8 cellular contexts compared by ENCODE assay signal in genomic region chr1:8397511-8397910, GRCh38.
A peak's percentile ranks its signal among the peaks of the same experiment; 100 is the strongest.
DNase-seq lines count a peak whose midpoint lies in the region; ATAC-seq and TF ChIP-seq lines count a peak whose summit lies in the region.

No MANE protein-coding gene starts in this region.

- TF ChIP-seq CTCF in psoas muscle (IDR thresholded peaks at IDR 0.05), result no peak

- intact Hi-C loops in psoas muscle (cut with DNase I), result no loop called here

- peaks cover 76% of the 10 kb centered on the region for H3K4me1 ChIP-seq in psoas muscle

- H3K27me3 ChIP-seq in psoas muscle (ENCODE audit: insufficient read depth in 3 of 3, low read length in 2 of 3), result no peaks in the 10 kb centered on the region

- peaks cover 0 to 10% of the 10 kb centered on the region in 2 donors for H3K36me3 ChIP-seq in psoas muscle (ENCODE audit: insufficient read depth in 1 of 2, low read depth in 1 of 2)

- peak; percentile 69 for ATAC-seq in GM19395 (IDR thresholded peaks at IDR 0.05; ENCODE audit: unreplicated experiment)
- peak in 2 of 4 donors; percentile 22 to 29 for ATAC-seq in psoas muscle

- peak; percentile 37 for DNase-seq in AG08395 (ENCODE audit: low spot score)
- DNase-seq in MV-4-11 (lab: John Stamatoyannopoulos, UW), result peak; percentile 77
- DNase-seq in dermis blood vessel endothelial cell, result peak; percentile 68
- no peak for DNase-seq in psoas muscle
- DNase-seq in DMS79 (lab: John Stamatoyannopoulos, UW), result no peak
- no peak for DNase-seq in HPDE6-E6E7 (ENCODE audit: extremely low spot score)
- DNase-seq in activated gamma-delta T cell treated with Interleukin-2 at 50 U/mL for 16 hours, result no peak

- H3K9me3 ChIP-seq in psoas muscle, result no peaks in the 10 kb centered on the region

- peak overlapping the region; percentile 19 for H3K4me3 ChIP-seq in psoas muscle

- peak overlapping the region; percentile 62 for H3K27ac ChIP-seq in psoas muscle

- WGBS in psoas muscle, 3 donors, result 23 to 32% (median 26%) methylated on average over 2 of the region's 2 CpGs

Comparison
In these comparisons a context has a peak if more than half of its experiments do, and no peak if none do; other contexts are left out.
1. DNase-seq: peak in AG08395 (single experiment), MV-4-11 (single experiment) and dermis blood vessel endothelial cell (single experiment); none in psoas muscle (0 of 2), DMS79 (single experiment), HPDE6-E6E7 (single experiment) and activated gamma-delta T cell treated with Interleukin-2 at 50 U/mL for 16 hours (single experiment).